Comparison of ENCODE assay signal across 1 cellular context in genomic region chr9:99824378-99825157, GRCh38.
TF ChIP-seq lines count a peak whose summit lies in the region.

No MANE protein-coding gene starts in this region.

TF ChIP-seq in WTC11, 78 proteins besides CTCF, POLR2A, EP300 and RAD21 (continued from another document and continues in another):
- TF ChIP-seq CDX4 (CRISPR knock-in tag; IDR thresholded peaks at IDR 0.05; ENCODE audit: borderline replicate concordance), result no peak
- TF ChIP-seq E2F5 (CRISPR knock-in tag; IDR thresholded peaks at IDR 0.05), result no peak
- no peak for TF ChIP-seq IRF2 (CRISPR knock-in tag; IDR thresholded peaks at IDR 0.05; ENCODE audit: borderline replicate concordance, low read depth)
- peak; percentile 58; the same call in 1 of the 2 replicates for TF ChIP-seq MAX (CRISPR knock-in tag; IDR thresholded peaks at IDR 0.05)
- no peak for TF ChIP-seq GTF2I (CRISPR knock-in tag; conservative IDR thresholded peaks at IDR 0.05)
- no peak for TF ChIP-seq USF2 (CRISPR knock-in tag; IDR thresholded peaks at IDR 0.05)
- TF ChIP-seq ERG (CRISPR knock-in tag; IDR thresholded peaks at IDR 0.05), result no peak
- TF ChIP-seq E2F4 (CRISPR knock-in tag; IDR thresholded peaks at IDR 0.05; ENCODE audit: borderline replicate concordance, low read depth), result no peak
- no peak for TF ChIP-seq NR2C2 (CRISPR knock-in tag; IDR thresholded peaks at IDR 0.05)
- TF ChIP-seq CBFB (CRISPR knock-in tag; IDR thresholded peaks at IDR 0.05; ENCODE audit: low read depth), result no peak
- TF ChIP-seq ZNF425 (CRISPR knock-in tag; conservative IDR thresholded peaks at IDR 0.05), result no peak
- TF ChIP-seq ATF2 (CRISPR knock-in tag; IDR thresholded peaks at IDR 0.05; ENCODE audit: borderline replicate concordance, low read depth), result no peak
- TF ChIP-seq AR (CRISPR knock-in tag; IDR thresholded peaks at IDR 0.05), result no peak
- 0 out of 2 replicates have a peak, but pooled peaks have one; percentile 4 for TF ChIP-seq MYBL2 (CRISPR knock-in tag; IDR thresholded peaks at IDR 0.05)
- TF ChIP-seq RORB (CRISPR knock-in tag; IDR thresholded peaks at IDR 0.05), result no peak
- TF ChIP-seq TCF7 (CRISPR knock-in tag; IDR thresholded peaks at IDR 0.05; ENCODE audit: low read depth), result no peak
- TF ChIP-seq TEAD1 (CRISPR knock-in tag; IDR thresholded peaks at IDR 0.05), result peak; percentile 28; the same call in 1 of the 2 replicates
- no peak for TF ChIP-seq ESRRA (CRISPR knock-in tag; IDR thresholded peaks at IDR 0.05; ENCODE audit: borderline replicate concordance)
- TF ChIP-seq NFATC4 (CRISPR knock-in tag; IDR thresholded peaks at IDR 0.05), result no peak
- no peak for TF ChIP-seq FOXJ3 (CRISPR knock-in tag; IDR thresholded peaks at IDR 0.05; ENCODE audit: borderline replicate concordance)
- TF ChIP-seq ZNF121 (CRISPR knock-in tag; IDR thresholded peaks at IDR 0.05), result no peak
- TF ChIP-seq SOX15 (CRISPR knock-in tag; IDR thresholded peaks at IDR 0.05), result no peak
- TF ChIP-seq TP53 (CRISPR knock-in tag; IDR thresholded peaks at IDR 0.05), result no peak
- 0 out of 2 replicates have a peak, but pooled peaks have one; percentile 72 for TF ChIP-seq HMGXB4 (CRISPR knock-in tag; IDR thresholded peaks at IDR 0.05)
- TF ChIP-seq GRHL2 (CRISPR knock-in tag; IDR thresholded peaks at IDR 0.05; ENCODE audit: insufficient replicate concordance, severe bottlenecking), result no peak
- peak; percentile 73; the same call in 1 of the 2 replicates for TF ChIP-seq ZNF219 (CRISPR knock-in tag; IDR thresholded peaks at IDR 0.05; ENCODE audit: borderline replicate concordance)
- TF ChIP-seq FOXK1 (CRISPR knock-in tag; IDR thresholded peaks at IDR 0.05), result 0 out of 2 replicates have a peak, but pooled peaks have one; percentile 26
- no peak for TF ChIP-seq PRDM15 (CRISPR knock-in tag; IDR thresholded peaks at IDR 0.05)
- no peak for TF ChIP-seq NR3C1 (CRISPR knock-in tag; conservative IDR thresholded peaks at IDR 0.05; ENCODE audit: low read depth)
- TF ChIP-seq ZNF423 (CRISPR knock-in tag; IDR thresholded peaks at IDR 0.05), result peak; percentile 70
- TF ChIP-seq ZNF232 (CRISPR knock-in tag; IDR thresholded peaks at IDR 0.05), result no peak
- TF ChIP-seq ZNF281 (CRISPR knock-in tag; IDR thresholded peaks at IDR 0.05), result no peak
- no peak for TF ChIP-seq IRF1 (CRISPR knock-in tag; IDR thresholded peaks at IDR 0.05)
- no peak for TF ChIP-seq ZNF263 (CRISPR knock-in tag; IDR thresholded peaks at IDR 0.05; ENCODE audit: low read depth)
